ENCODE assay signal across 40 cellular contexts in genomic region chr7:113878394-113878992, GRCh38. TPM values are rescaled to one million over a fixed set of nuclear protein-coding genes. Genes with fewer than 3 reads are reported as not detected.
"Had no signal": no experiment of that assay in that cellular context is flagged by ENCODE, and none has a peak within 500 bp of the region (broad histone marks: within the 10 kb centered on the region; RNA-seq: fewer than 3 reads in every experiment).

No MANE protein-coding gene starts in this region.

- H3K27me3 ChIP-seq: ascending aorta, cardiac muscle cell had no signal

- DNase-seq: activated B cell treated with CpG ODN at 0.5 μM for 24 hours; activated CD4-positive, alpha-beta memory T cell treated with anti-CD3 and anti-CD28 coated beads for 36 hours; activated CD4-positive, alpha-beta T cell treated with anti-CD3 and anti-CD28 coated beads for 4 hours; activated CD4-positive, alpha-beta T cell treated with anti-CD3 and anti-CD28 coated beads, Interleukin-2, amount 10 ng/mL, durations not matched to agents 24 days and 14 days; activated CD4-positive, alpha-beta T cell treated with anti-CD3 and anti-CD28 coated beads, Interleukin-2, amount 50 U/mL, for 1 hour; activated CD4-positive, alpha-beta T cell treated with anti-CD3 and anti-CD28 coated beads, Interleukin-2, amount 50 U/mL, for 4 hours; activated CD4-positive, CD25-positive, alpha-beta regulatory T cell treated with anti-CD3 and anti-CD28 coated beads, Interleukin-2, amount 50 U/mL, for 72 hours; activated CD8-positive, alpha-beta memory T cell treated with anti-CD3 and anti-CD28 coated beads, Interleukin-2, amount 50 U/mL, for 4 hours; activated CD8-positive, alpha-beta T cell treated with anti-CD3 and anti-CD28 coated beads for 36 hours; activated effector memory CD4-positive, alpha-beta T cell treated with anti-CD3 and anti-CD28 coated beads, Interleukin-2, amount 50 U/mL, for 16 hours; activated gamma-delta T cell treated with Interleukin-2 at 50 U/mL for 16 hours; activated naive CD4-positive, alpha-beta T cell; activated naive CD4-positive, alpha-beta T cell treated with anti-CD3 and anti-CD28 coated beads for 36 hours; activated naive CD4-positive, alpha-beta T cell treated with anti-CD3 and anti-CD28 coated beads, Interleukin-2, amount 50 U/mL, for 16 hours; activated naive CD8-positive, alpha-beta T cell treated with anti-CD3 and anti-CD28 coated beads, Interleukin-2, amount 10 ng/mL, durations not matched to agents 7 days and 5 days; activated naive CD8-positive, alpha-beta T cell treated with anti-CD3 and anti-CD28 coated beads, Interleukin-2, amount 50 U/mL, for 24 hours; activated T-cell treated with anti-CD3 and anti-CD28 coated beads for 4 hours; activated T-cell treated with anti-CD3 and anti-CD28 coated beads, Interleukin-2, amount 50 U/mL, for 1 hour; activated T-cell treated with anti-CD3 and anti-CD28 coated beads, Interleukin-2, amount 50 U/mL, for 4 hours; activated T-cell treated with anti-CD3 and anti-CD28 coated beads, Interleukin-2, amount 50 U/mL, for 72 hours; amygdala; anterior cingulate cortex; caudate nucleus; cerebellar nuclear complex; T-helper 1 cell; T-helper 2 cell; T-helper 9 cell had no signal

- H3K4me3 ChIP-seq: ascending aorta, cardiac muscle cell had no signal

- H3K4me1 Mint-ChIP-seq: activated B cell treated with CpG ODN at 0.5 μM for 24 hours; activated CD4-positive, alpha-beta T cell treated with anti-CD3 and anti-CD28 coated beads, Interleukin-2, amount 10 ng/mL, durations not matched to agents 24 days and 14 days; activated naive CD8-positive, alpha-beta T cell treated with anti-CD3 and anti-CD28 coated beads, Interleukin-2, amount 10 ng/mL, durations not matched to agents 7 days and 5 days; activated naive CD8-positive, alpha-beta T cell treated with anti-CD3 and anti-CD28 coated beads, Interleukin-2, amount 50 U/mL, for 24 hours; activated T-helper 17 cell treated with anti-CD3 and anti-CD28 coated beads, Interleukin-2, amount 50 U/mL, for 72 hours; central memory CD8-positive, alpha-beta T cell had no signal

- H3K9me3 ChIP-seq: ascending aorta had no signal

- H3K27ac Mint-ChIP-seq: activated B cell treated with CpG ODN at 0.5 μM for 24 hours; activated CD4-positive, alpha-beta memory T cell treated with anti-CD3 and anti-CD28 coated beads for 36 hours; activated CD4-positive, alpha-beta T cell treated with anti-CD3 and anti-CD28 coated beads, Interleukin-2, amount 10 ng/mL, durations not matched to agents 24 days and 14 days; activated CD8-positive, alpha-beta T cell treated with anti-CD3 and anti-CD28 coated beads for 36 hours; activated naive CD4-positive, alpha-beta T cell treated with anti-CD3 and anti-CD28 coated beads for 36 hours; activated naive CD4-positive, alpha-beta T cell treated with anti-CD3 and anti-CD28 coated beads, Interleukin-2, amount 50 U/mL, for 72 hours; activated naive CD8-positive, alpha-beta T cell treated with anti-CD3 and anti-CD28 coated beads, Interleukin-2, amount 10 ng/mL, durations not matched to agents 7 days and 5 days; activated naive CD8-positive, alpha-beta T cell treated with anti-CD3 and anti-CD28 coated beads, Interleukin-2, amount 50 U/mL, for 24 hours; activated T-cell treated with anti-CD3 and anti-CD28 coated beads, Interleukin-2, amount 50 U/mL, for 72 hours; activated T-helper 1 cell treated with anti-CD3 and anti-CD28 coated beads, Interleukin-12 subunit alpha, Interleukin-12 subunit beta, Interleukin-2, Interleukin-4 antibody, amounts not matched to agents 30 ng/mL and 10 ng/mL and 1 ng/mL, durations not matched to agents 14 hours and 24 hours and 36 hours; activated T-helper 17 cell treated with anti-CD3 and anti-CD28 coated beads, Interleukin-2, amount 50 U/mL, for 72 hours; T-helper 1 cell treated with Interleukin-12 subunit alpha and Interleukin-12 subunit beta and Interleukin-4 antibody, amounts not matched to agents 30 μg/mL and 1 μg/mL, for 36 hours; T-helper 2 cell treated with Interferon-gamma antibody and Interleukin-4, amounts not matched to agents 5 μg/mL and 100 μg/mL, for 36 hours had no signal

- H3K36me3 Mint-ChIP-seq: activated CD4-positive, alpha-beta memory T cell treated with anti-CD3 and anti-CD28 coated beads for 36 hours; activated naive CD4-positive, alpha-beta T cell treated with anti-CD3 and anti-CD28 coated beads, Interleukin-2, amount 50 U/mL, for 72 hours; activated naive CD8-positive, alpha-beta T cell treated with anti-CD3 and anti-CD28 coated beads, Interleukin-2, amount 10 ng/mL, durations not matched to agents 7 days and 5 days; brain had no signal

- ATAC-seq: activated CD8-positive, alpha-beta T cell treated with anti-CD3 and anti-CD28 coated beads for 36 hours; activated naive CD4-positive, alpha-beta T cell treated with anti-CD3 and anti-CD28 coated beads, Interleukin-2, amount 50 U/mL, for 72 hours; activated naive CD8-positive, alpha-beta T cell treated with anti-CD3 and anti-CD28 coated beads, Interleukin-2, amount 50 U/mL, for 24 hours; activated T-cell treated with anti-CD3 and anti-CD28 coated beads, Interleukin-2, amount 50 U/mL, for 4 hours; activated T-cell treated with anti-CD3 and anti-CD28 coated beads, Interleukin-2, amount 50 U/mL, for 72 hours; activated T-helper 17 cell treated with anti-CD3 and anti-CD28 coated beads, Interleukin-2, amount 50 U/mL, for 72 hours had no signal

- H3K27me3 Mint-ChIP-seq: activated B cell treated with CpG ODN at 0.5 μM for 24 hours; activated CD4-positive, alpha-beta memory T cell treated with anti-CD3 and anti-CD28 coated beads for 36 hours; activated CD4-positive, alpha-beta T cell treated with anti-CD3 and anti-CD28 coated beads, Interleukin-2, amount 10 ng/mL, durations not matched to agents 24 days and 14 days; activated CD8-positive, alpha-beta T cell treated with anti-CD3 and anti-CD28 coated beads for 36 hours; activated naive CD8-positive, alpha-beta T cell treated with anti-CD3 and anti-CD28 coated beads, Interleukin-2, amount 10 ng/mL, durations not matched to agents 7 days and 5 days; activated naive CD8-positive, alpha-beta T cell treated with anti-CD3 and anti-CD28 coated beads, Interleukin-2, amount 50 U/mL, for 24 hours; activated T-helper 17 cell treated with anti-CD3 and anti-CD28 coated beads, Interleukin-2, amount 50 U/mL, for 72 hours; brain; central memory CD8-positive, alpha-beta T cell had no signal

- H3K4me3 Mint-ChIP-seq: activated B cell treated with CpG ODN at 0.5 μM for 24 hours; activated CD4-positive, alpha-beta memory T cell treated with anti-CD3 and anti-CD28 coated beads for 36 hours; activated CD4-positive, alpha-beta T cell treated with anti-CD3 and anti-CD28 coated beads, Interleukin-2, amount 10 ng/mL, durations not matched to agents 24 days and 14 days; activated CD8-positive, alpha-beta T cell treated with anti-CD3 and anti-CD28 coated beads for 36 hours; activated naive CD4-positive, alpha-beta T cell treated with anti-CD3 and anti-CD28 coated beads for 36 hours; activated naive CD8-positive, alpha-beta T cell treated with anti-CD3 and anti-CD28 coated beads, Interleukin-2, amount 10 ng/mL, durations not matched to agents 7 days and 5 days; activated naive CD8-positive, alpha-beta T cell treated with anti-CD3 and anti-CD28 coated beads, Interleukin-2, amount 50 U/mL, for 24 hours; activated T-cell treated with anti-CD3 and anti-CD28 coated beads, Interleukin-2, amount 50 U/mL, for 4 hours; activated T-cell treated with anti-CD3 and anti-CD28 coated beads, Interleukin-2, amount 50 U/mL, for 72 hours; activated T-helper 1 cell treated with anti-CD3 and anti-CD28 coated beads, Interleukin-12 subunit alpha, Interleukin-12 subunit beta, Interleukin-2, Interleukin-4 antibody, amounts not matched to agents 30 ng/mL and 10 ng/mL and 1 ng/mL, durations not matched to agents 14 hours and 24 hours and 36 hours; activated T-helper 17 cell treated with anti-CD3 and anti-CD28 coated beads, Interleukin-2, amount 50 U/mL, for 72 hours; brain; central memory CD8-positive, alpha-beta T cell; T-helper 1 cell treated with Interleukin-12 subunit alpha and Interleukin-12 subunit beta and Interleukin-4 antibody, amounts not matched to agents 30 μg/mL and 1 μg/mL, for 36 hours; T-helper 2 cell treated with Interferon-gamma antibody and Interleukin-4, amounts not matched to agents 5 μg/mL and 100 μg/mL, for 36 hours had no signal

- H3K9me3 Mint-ChIP-seq: activated B cell treated with CpG ODN at 0.5 μM for 24 hours; activated CD4-positive, alpha-beta memory T cell treated with anti-CD3 and anti-CD28 coated beads for 36 hours; activated CD4-positive, alpha-beta T cell treated with anti-CD3 and anti-CD28 coated beads, Interleukin-2, amount 10 ng/mL, durations not matched to agents 24 days and 14 days; activated CD8-positive, alpha-beta T cell treated with anti-CD3 and anti-CD28 coated beads for 36 hours; activated naive CD8-positive, alpha-beta T cell treated with anti-CD3 and anti-CD28 coated beads, Interleukin-2, amount 50 U/mL, for 24 hours; activated T-cell treated with anti-CD3 and anti-CD28 coated beads, Interleukin-2, amount 50 U/mL, for 4 hours; activated T-helper 1 cell treated with anti-CD3 and anti-CD28 coated beads, Interleukin-12 subunit alpha, Interleukin-12 subunit beta, Interleukin-2, Interleukin-4 antibody, amounts not matched to agents 30 ng/mL and 10 ng/mL and 1 ng/mL, durations not matched to agents 14 hours and 24 hours and 36 hours; activated T-helper 17 cell treated with anti-CD3 and anti-CD28 coated beads, Interleukin-2, amount 50 U/mL, for 72 hours; brain; T-helper 1 cell treated with Interleukin-12 subunit alpha and Interleukin-12 subunit beta and Interleukin-4 antibody, amounts not matched to agents 30 μg/mL and 1 μg/mL, for 36 hours; T-helper 2 cell treated with Interferon-gamma antibody and Interleukin-4, amounts not matched to agents 5 μg/mL and 100 μg/mL, for 36 hours had no signal

- H3K4me1 ChIP-seq: ascending aorta had no signal

- H3K36me3 ChIP-seq: ascending aorta, cardiac muscle cell had no signal

- H3K27ac ChIP-seq: ascending aorta, cardiac muscle cell, VCaP had no signal

RNA-seq across cellular contexts. Expression of gene PPP1R3A, which starts 40.3 kb away (rescaled TPM):
- total RNA-seq: activated B cell treated with CpG ODN at 0.5 μM for 24 hours; activated CD4-positive, alpha-beta memory T cell treated with anti-CD3 and anti-CD28 coated beads for 36 hours; activated CD4-positive, alpha-beta T cell treated with anti-CD3 and anti-CD28 coated beads, Interleukin-2, amount 10 ng/mL, durations not matched to agents 24 days and 14 days; activated CD8-positive, alpha-beta memory T cell treated with anti-CD3 and anti-CD28 coated beads for 36 hours; activated CD8-positive, alpha-beta T cell treated with anti-CD3 and anti-CD28 coated beads for 36 hours; activated naive CD4-positive, alpha-beta T cell treated with anti-CD3 and anti-CD28 coated beads for 36 hours; activated naive CD4-positive, alpha-beta T cell treated with anti-CD3 and anti-CD28 coated beads, Interleukin-2, amount 50 U/mL, for 72 hours; activated naive CD8-positive, alpha-beta T cell treated with anti-CD3 and anti-CD28 coated beads, Interleukin-2, amount 10 ng/mL, durations not matched to agents 7 days and 5 days; activated T-cell treated with anti-CD3 and anti-CD28 coated beads, Interleukin-2, amount 50 U/mL, for 4 hours; activated T-cell treated with anti-CD3 and anti-CD28 coated beads, Interleukin-2, amount 50 U/mL, for 72 hours; activated T-helper 1 cell treated with anti-CD3 and anti-CD28 coated beads, Interleukin-12 subunit alpha, Interleukin-12 subunit beta, Interleukin-2, Interleukin-4 antibody, amounts not matched to agents 30 ng/mL and 10 ng/mL and 1 ng/mL, durations not matched to agents 14 hours and 24 hours and 36 hours; activated T-helper 17 cell treated with anti-CD3 and anti-CD28 coated beads, Interleukin-2, amount 50 U/mL, for 72 hours; ascending aorta; bronchial epithelial cell had no signal
- polyA plus RNA-seq: adipose tissue had no signal
